17 cellular contexts compared by ENCODE assay signal in genomic region chr13:45456196-45456972, GRCh38. TPM values are rescaled to one million over a fixed set of nuclear protein-coding genes. Genes with fewer than 3 reads are reported as not detected.
A peak's percentile ranks its signal among the peaks of the same experiment; 100 is the strongest.
DNase-seq lines count a peak whose midpoint lies in the region; ATAC-seq and TF ChIP-seq lines count a peak whose summit lies in the region.
"Had no signal": no experiment of that assay in that cellular context is flagged by ENCODE, and none has a peak within 500 bp of the region (broad histone marks: within the 10 kb centered on the region; RNA-seq: fewer than 3 reads in every experiment).

No MANE protein-coding gene starts in this region.

- DNase-seq in HT1080 (ENCODE audit: low read depth) (peak; percentile 72), amniotic epithelial cell (ENCODE audit: low read depth) (peak; percentile 18), fibroblast of peridontal ligament (ENCODE audit: extremely low read depth) (peak; percentile 63), smooth muscle cell (lab: John Stamatoyannopoulos, UW; ENCODE audit: unreplicated experiment) (no peak), prostate gland (ENCODE audit: low spot score) (no peak)
- DNase-seq: activated CD4-positive, alpha-beta memory T cell treated with anti-CD3 and anti-CD28 coated beads for 36 hours; activated T-cell treated with anti-CD3 and anti-CD28 coated beads, Interleukin-2, amount 50 U/mL, for 48 hours; amygdala; DMS53; NCI-H2029; NCI-H524 treated with DMSO at 0.1 percent for 48 hours; stimulated activated CD4-positive, alpha-beta T cell treated with anti-CD3 and anti-CD28 coated beads, Interleukin-2, amount 100 ng/mL, for 24 hours had no signal

- H4K20me1 ChIP-seq in smooth muscle cell (ENCODE audit: low read depth) = no peaks in the 10 kb centered on the region

- H2AFZ ChIP-seq in smooth muscle cell (ENCODE audit: low read depth) = no peak overlapping the region

- H3K79me2 ChIP-seq in smooth muscle cell (ENCODE audit: low read depth) = no peaks in the 10 kb centered on the region

- H3K4me1 ChIP-seq in smooth muscle cell (ENCODE audit: low read depth) (no peaks in the 10 kb centered on the region), prostate gland (replicated peaks) (no peaks in the 10 kb centered on the region)
- H3K4me1 ChIP-seq: suprapubic skin had no signal

- H3K4me2 ChIP-seq in smooth muscle cell = no peak overlapping the region

- no peaks in the 10 kb centered on the region for H3K9me3 ChIP-seq in smooth muscle cell (replicated peaks; ENCODE audit: low read depth)
- H3K9me3 ChIP-seq in prostate gland = no peaks in the 10 kb centered on the region
- H3K9me3 ChIP-seq: suprapubic skin had no signal

- ATAC-seq in activated CD4-positive, CD25-positive, alpha-beta regulatory T cell treated with anti-CD3 and anti-CD28 coated beads, Interleukin-2, amount 50 U/mL, for 24 hours = no peak
- no peak for ATAC-seq in GM19455 (IDR thresholded peaks at IDR 0.05; ENCODE audit: unreplicated experiment)

- no peaks in the 10 kb centered on the region for H3F3A ChIP-seq in smooth muscle cell (ENCODE audit: low read depth)

- intact Hi-C loops in prostate gland (cut with DNase I) = no loop called here

- H3K9ac ChIP-seq in smooth muscle cell (ENCODE audit: low read depth) = no peak overlapping the region

- no peak for TF ChIP-seq POLR2A in prostate gland (IDR thresholded peaks at IDR 0.05)

- no peak overlapping the region for H3K4me3 ChIP-seq in smooth muscle cell
- no peak overlapping the region for H3K4me3 ChIP-seq in prostate gland
- H3K4me3 ChIP-seq: lung, suprapubic skin had no signal

- H3K36me3 ChIP-seq in smooth muscle cell (ENCODE audit: low read depth) (no peaks in the 10 kb centered on the region), prostate gland (no peaks in the 10 kb centered on the region)
- H3K36me3 ChIP-seq: suprapubic skin had no signal

- WGBS in smooth muscle cell (ENCODE audit: low lambda C conversion rate) = 82% methylated on average over 2 of the region's 2 CpGs
- 85% methylated on average over 2 of the region's 2 CpGs for WGBS in prostate gland

- peak overlapping the region; percentile 59 for H3K27ac ChIP-seq in smooth muscle cell (ENCODE audit: low read depth)
- no peak overlapping the region for H3K27ac ChIP-seq in prostate gland
- H3K27ac ChIP-seq: C4-2B, suprapubic skin had no signal

- TF ChIP-seq CTCF in smooth muscle cell (IDR thresholded peaks at IDR 0.05; ENCODE audit: borderline replicate concordance, insufficient read depth, poor library complexity, severe bottlenecking) (no peak), prostate gland (IDR thresholded peaks at IDR 0.05) (no peak)

- H3K27me3 ChIP-seq in smooth muscle cell (ENCODE audit: low read depth) (peaks cover 12% of the 10 kb centered on the region), prostate gland (replicated peaks; ENCODE audit: insufficient read depth) (no peaks in the 10 kb centered on the region)
- H3K27me3 ChIP-seq: suprapubic skin had no signal

RNA-seq across cellular contexts. Expression of gene COG3, which starts 8.4 kb away (rescaled TPM):
- total RNA-seq in HT1080 (2014; rRNA removed; shearing (Covaris generic)) = 30.5 and 42.1 TPM in 2 replicates
- polyA plus RNA-seq in HT1080 (2015; cell fraction: cytosol; rRNA removed) = 28.6 and 31.2 TPM in 2 replicates
- 49.5 and 55.7 TPM in 2 replicates for polyA plus RNA-seq in HT1080 (2015; cell fraction: nucleus; rRNA removed)
- total RNA-seq in smooth muscle cell (38.2 and 46.8 TPM in 2 replicates), prostate gland (10 to 100 TPM; 37.7 to 76.0 TPM)
- 23.0 and 25.4 TPM in 2 replicates for polyA plus RNA-seq in smooth muscle cell

RNA-seq across cellular contexts. Expression of gene SLC25A30, which starts 38.2 kb away (rescaled TPM):
- 3.0 and 12.9 TPM in 2 replicates for total RNA-seq in HT1080 (2014; rRNA removed; shearing (Covaris generic))
- 4.9 and 5.7 TPM in 2 replicates for polyA plus RNA-seq in HT1080 (2015; cell fraction: cytosol; rRNA removed)
- 3.8 and 5.4 TPM in 2 replicates for polyA plus RNA-seq in HT1080 (2015; cell fraction: nucleus; rRNA removed)
- total RNA-seq in smooth muscle cell (6.8 and 7.6 TPM in 2 replicates), prostate gland (10 to 100 TPM; 12.6 to 14.2 TPM)
- polyA plus RNA-seq in smooth muscle cell = 1.3 and 2.2 TPM in 2 replicates

Comparison
In these comparisons a context has a peak if more than half of its experiments do, and no peak if none do; other contexts are left out.
1. DNase-seq: peak in HT1080 (single experiment), amniotic epithelial cell (single experiment) and fibroblast of peridontal ligament (single experiment); none in smooth muscle cell (single experiment) and prostate gland (single experiment).